In the genomic region with DNA sequence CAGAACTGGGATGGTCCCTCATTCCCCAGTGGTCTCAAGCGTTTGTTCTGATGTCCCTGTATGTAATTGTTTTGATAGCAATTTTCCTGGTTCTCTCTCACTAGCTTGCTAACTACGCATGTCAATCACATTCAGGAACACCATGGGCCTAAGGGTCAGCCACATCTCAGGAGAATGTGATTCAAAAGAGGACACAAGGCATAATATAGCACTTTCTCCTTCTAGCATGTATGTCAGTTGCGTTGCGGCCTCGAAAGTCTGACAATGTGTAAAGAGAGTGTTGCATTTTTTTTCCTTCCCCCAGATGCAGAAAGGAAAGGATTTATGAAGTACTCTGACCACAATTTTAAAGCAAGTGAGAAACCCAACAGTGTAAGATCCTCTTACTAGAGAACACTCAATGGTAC, we compare ENCODE assay signal across 8 cellular contexts. TPM values are rescaled to one million over a fixed set of nuclear protein-coding genes. Genes with fewer than 3 reads are reported as not detected.
A peak's percentile ranks its signal among the peaks of the same experiment; 100 is the strongest.
DNase-seq lines count a peak whose midpoint lies in the region; ATAC-seq and TF ChIP-seq lines count a peak whose summit lies in the region.

No MANE protein-coding gene starts in this region.

- no peaks in the 10 kb centered on the region for H3K27me3 Mint-ChIP-seq in HFFc6 (ENCODE audit: insufficient read depth)

- H3K27me3 ChIP-seq in iPS-20b (ENCODE audit: insufficient read depth, low read length): peaks cover 14% of the 10 kb centered on the region

- no peaks in the 10 kb centered on the region; the same call in 1 of the 2 replicates for H3K36me3 Mint-ChIP-seq in HFFc6 (ENCODE audit: low read depth)
- H3K36me3 Mint-ChIP-seq in activated naive CD4-positive, alpha-beta T cell treated with anti-CD3 and anti-CD28 coated beads, Interleukin-2, amount 50 U/mL, for 72 hours: peaks cover 0 to 4% of the 10 kb centered on the region in 2 donors

- H3K4me1 ChIP-seq in iPS-20b (ENCODE audit: insufficient read depth, low read length): peaks cover 16% of the 10 kb centered on the region; the same call in 1 of the 2 replicates

- TF ChIP-seq CTCF in HFFc6 (IDR thresholded peaks at IDR 0.05): no peak

- H3K36me3 ChIP-seq in iPS-20b (ENCODE audit: insufficient read depth, low read depth, low read length): no peaks in the 10 kb centered on the region

- H3K9ac ChIP-seq in iPS-20b (ENCODE audit: low read depth, low read length): peak overlapping the region; percentile 92

- no peaks in the 10 kb centered on the region for H3K9me3 ChIP-seq in iPS-20b (ENCODE audit: insufficient read depth, low read depth, low read length)

- peak overlapping the region; percentile 90 for H3K27ac Mint-ChIP-seq in HFFc6
- peak overlapping the region; percentile 63 to 84 for H3K27ac Mint-ChIP-seq in activated naive CD4-positive, alpha-beta T cell treated with anti-CD3 and anti-CD28 coated beads, Interleukin-2, amount 50 U/mL, for 72 hours

- peak overlapping the region; percentile 93 for H3K4me3 ChIP-seq in iPS-20b (ENCODE audit: low read length)

- peak overlapping the region; percentile 85 for H3K4me3 Mint-ChIP-seq in HFFc6

- no peak for ATAC-seq in activated naive CD4-positive, alpha-beta T cell treated with anti-CD3 and anti-CD28 coated beads, Interleukin-2, amount 50 U/mL, for 72 hours
- no peak for ATAC-seq in HG02623 (IDR thresholded peaks at IDR 0.05; ENCODE audit: unreplicated experiment)

- H3K27ac ChIP-seq in iPS-20b (ENCODE audit: low read length) (no peak overlapping the region), substantia nigra (ENCODE audit: low read depth, low read length, poor library complexity, severe bottlenecking) (peak overlapping the region; percentile 96)

- H3K9me3 Mint-ChIP-seq in HFFc6: no peaks in the 10 kb centered on the region
- H3K9me3 Mint-ChIP-seq in activated naive CD4-positive, alpha-beta T cell treated with anti-CD3 and anti-CD28 coated beads, Interleukin-2, amount 50 U/mL, for 72 hours: no peaks in the 10 kb centered on the region

- peaks cover 26% of the 10 kb centered on the region for H3K4me1 Mint-ChIP-seq in HFFc6 (ENCODE audit: low read depth)

- peak; percentile 11 for DNase-seq in AG20443 (ENCODE audit: low spot score)
- no peak for DNase-seq in HFFc6
- DNase-seq in activated naive CD4-positive, alpha-beta T cell treated with anti-CD3 and anti-CD28 coated beads, Interleukin-2, amount 50 U/mL, for 72 hours (ENCODE audit: low spot score in 2 of 2): no peak
- peak in 4 of 49 donors; percentile 18 to 45 (median 28) for DNase-seq in substantia nigra (lab: John Stamatoyannopoulos, UW)
- no peak for DNase-seq in AG08395 (ENCODE audit: low spot score)
- DNase-seq in NK-92 (lab: John Stamatoyannopoulos, UW; ENCODE audit: unreplicated experiment): no peak

RNA-seq across cellular contexts. Expression of a gene that starts 32.0 kb away (rescaled TPM):
- 100 to 1,000 TPM; 106 to 200 (median 149) TPM for total RNA-seq in HFFc6 (2021; fragmentation: NEBNext Ultra II Directional; extraction: Animal tissue kit (Norgen Biotek cat#: 25700))
- 10 to 100 TPM; 44.9 to 55.5 TPM for total RNA-seq in activated naive CD4-positive, alpha-beta T cell treated with anti-CD3 and anti-CD28 coated beads, Interleukin-2, amount 50 U/mL, for 72 hours
